In genomic region chr16:57186630-57187507, GRCh38 we compare ENCODE assay signal across 8 cellular contexts. TPM values are rescaled to one million over a fixed set of nuclear protein-coding genes. Genes with fewer than 3 reads are reported as not detected.
DNase-seq lines count a peak whose midpoint lies in the region; ATAC-seq and TF ChIP-seq lines count a peak whose summit lies in the region.

No MANE protein-coding gene starts in this region.

- peaks cover 95% of the 10 kb centered on the region for H3K79me2 ChIP-seq in MM.1S (ENCODE audit: low read length)

- H3K27me3 ChIP-seq in BJ (ENCODE audit: control insufficient read depth, insufficient read depth, low read length) (no peaks in the 10 kb centered on the region), MM.1S (replicated peaks; ENCODE audit: insufficient read depth, low read length) (no peaks in the 10 kb centered on the region), neuronal stem cell (ENCODE audit: control insufficient read depth in 3 of 3, insufficient read depth in 3 of 3, low read depth in 1 of 3, low read length in 3 of 3) (no peaks in the 10 kb centered on the region)

- peak overlapping the region; percentile 35 for H2BK5ac ChIP-seq in neuronal stem cell (ENCODE audit: low read length)

- no peak overlapping the region for H3K14ac ChIP-seq in neuronal stem cell (ENCODE audit: low read length)

- peak overlapping the region; percentile 64 for H2AK5ac ChIP-seq in neuronal stem cell (ENCODE audit: low read depth, low read length)

- peaks cover 10% of the 10 kb centered on the region for H3K79me1 ChIP-seq in neuronal stem cell (ENCODE audit: low read depth, low read length)

- no peak for TF ChIP-seq CTCF in BJ (IDR thresholded peaks at IDR 0.05; ENCODE audit: insufficient read depth, low read depth, low read length)
- no peak; the same call in 1 of the 2 replicates for TF ChIP-seq CTCF in MM.1S (IDR thresholded peaks at IDR 0.05; ENCODE audit: low read length)
- TF ChIP-seq CTCF in fibroblast of the aortic adventitia (IDR thresholded peaks at IDR 0.05; ENCODE audit: insufficient read depth, low read length) = no peak

- H4K91ac ChIP-seq in neuronal stem cell (ENCODE audit: low read depth, low read length, poor library complexity) = no peak overlapping the region

- peak; percentile 11 for ATAC-seq in GM19035 (IDR thresholded peaks at IDR 0.05; ENCODE audit: unreplicated experiment)

- peaks cover 18% of the 10 kb centered on the region for H3K36me3 Mint-ChIP-seq in activated T-helper 1 cell treated with anti-CD3 and anti-CD28 coated beads, Interleukin-12 subunit alpha, Interleukin-12 subunit beta, Interleukin-2, Interleukin-4 antibody, amounts not matched to agents 30 ng/mL and 10 ng/mL and 1 ng/mL, durations not matched to agents 14 hours and 24 hours and 36 hours (ENCODE audit: low read depth)

- H2AFZ ChIP-seq in MM.1S (ENCODE audit: low read length) (peak overlapping the region; percentile 75), neuronal stem cell (ENCODE audit: low read length) (peak overlapping the region; percentile 97)

- peak overlapping the region; percentile 96 for H3K4me3 Mint-ChIP-seq in activated T-helper 1 cell treated with anti-CD3 and anti-CD28 coated beads, Interleukin-12 subunit alpha, Interleukin-12 subunit beta, Interleukin-2, Interleukin-4 antibody, amounts not matched to agents 30 ng/mL and 10 ng/mL and 1 ng/mL, durations not matched to agents 14 hours and 24 hours and 36 hours

- H3K18ac ChIP-seq in neuronal stem cell (ENCODE audit: low read length) = peak overlapping the region; percentile 96

- H3K36me3 ChIP-seq in BJ (ENCODE audit: control insufficient read depth, insufficient read depth, low read length) (no peaks in the 10 kb centered on the region; the same call in 1 of the 2 replicates), MM.1S (replicated peaks; ENCODE audit: insufficient read depth, low read length) (no peaks in the 10 kb centered on the region), neuronal stem cell (replicated peaks in 1 of 2; ENCODE audit: control insufficient read depth in 2 of 2, insufficient read depth in 2 of 2, low read length in 2 of 2) (peaks cover 0 to 17% of the 10 kb centered on the region in 2 donors)

- H3K27me3 Mint-ChIP-seq in activated T-helper 1 cell treated with anti-CD3 and anti-CD28 coated beads, Interleukin-12 subunit alpha, Interleukin-12 subunit beta, Interleukin-2, Interleukin-4 antibody, amounts not matched to agents 30 ng/mL and 10 ng/mL and 1 ng/mL, durations not matched to agents 14 hours and 24 hours and 36 hours (ENCODE audit: insufficient read depth) = no peaks in the 10 kb centered on the region

- H3K9me3 ChIP-seq in MM.1S (replicated peaks; ENCODE audit: insufficient read depth, low read length) (no peaks in the 10 kb centered on the region), neuronal stem cell (replicated peaks in 1 of 2; ENCODE audit: control insufficient read depth in 2 of 2, insufficient read depth in 1 of 2, low read depth in 1 of 2, low read length in 2 of 2) (no peaks in the 10 kb centered on the region)

- H2BK12ac ChIP-seq in neuronal stem cell (ENCODE audit: low read length) = no peak overlapping the region

- H4K8ac ChIP-seq in neuronal stem cell (ENCODE audit: low read depth, low read length) = no peak overlapping the region

- H2BK120ac ChIP-seq in neuronal stem cell (ENCODE audit: low read depth, low read length) = no peak overlapping the region

- peak overlapping the region; percentile 98 for H3K27ac Mint-ChIP-seq in activated T-helper 1 cell treated with anti-CD3 and anti-CD28 coated beads, Interleukin-12 subunit alpha, Interleukin-12 subunit beta, Interleukin-2, Interleukin-4 antibody, amounts not matched to agents 30 ng/mL and 10 ng/mL and 1 ng/mL, durations not matched to agents 14 hours and 24 hours and 36 hours

- POLR2A ChIA-PET in BJ (lab: Charles Lee) = no interaction called here

- no peaks in the 10 kb centered on the region for H3K9me2 ChIP-seq in MM.1S (replicated peaks; ENCODE audit: insufficient read depth, low read length)

- CTCF ChIA-PET in BJ (lab: Yijun Ruan, JAX) = interaction anchor here (0.7 to 1.5 kb wide), 3 partner anchors 46 to 231 kb away, joined by 3 read pairs; no protein-coding TSS in a partner anchor

- H3K27ac ChIP-seq in MM.1S (ENCODE audit: low read length) (peak overlapping the region; percentile 44; the same call in 1 of the 2 replicates), neuronal stem cell (replicated peaks; ENCODE audit: low read length) (peak overlapping the region; percentile 67)

- H3K9ac ChIP-seq in MM.1S (ENCODE audit: low read length) (peak overlapping the region; percentile 75), neuronal stem cell (ENCODE audit: low read depth, low read length, poor library complexity) (peak overlapping the region; percentile 71)

- no peak overlapping the region for H3K4ac ChIP-seq in neuronal stem cell (ENCODE audit: low read length)

- DNase-seq in BJ (ENCODE audit: low read depth) (no peak), MM.1S (peak; percentile 14), fibroblast of the aortic adventitia (ENCODE audit: low read depth) (peak; percentile 43), neuronal stem cell (ENCODE audit: low spot score) (peak; percentile 29), midbrain (lab: John Stamatoyannopoulos, UW) (no peak), NK-92 (lab: John Stamatoyannopoulos, UW; ENCODE audit: unreplicated experiment) (no peak)
- DNase-seq in activated T-helper 1 cell treated with anti-CD3 and anti-CD28 coated beads, Interleukin-12 subunit alpha, Interleukin-12 subunit beta, Interleukin-2, Interleukin-4 antibody, amounts not matched to agents 30 ng/mL and 10 ng/mL and 1 ng/mL, durations not matched to agents 14 hours and 24 hours and 36 hours (ENCODE audit: low spot score) = peak; percentile 17

- H3K4me3 ChIP-seq in BJ (ENCODE audit: low read depth, low read length) (peak overlapping the region; percentile 83), MM.1S (ENCODE audit: low read length) (peak overlapping the region; percentile 97), fibroblast of the aortic adventitia (ENCODE audit: low read depth, low read length) (peak overlapping the region; percentile 97), neuronal stem cell (ENCODE audit: low read length in 2 of 2) (peak overlapping the region; percentile 78 to 100)

- peak overlapping the region; percentile 95 for H3K4me2 ChIP-seq in MM.1S (ENCODE audit: low read depth, low read length)
- H3K4me2 ChIP-seq in neuronal stem cell (ENCODE audit: insufficient read depth, low read length, poor library complexity, severe bottlenecking) = peak overlapping the region; percentile 71

- peaks cover 45% of the 10 kb centered on the region for H3K4me1 Mint-ChIP-seq in activated T-helper 1 cell treated with anti-CD3 and anti-CD28 coated beads, Interleukin-12 subunit alpha, Interleukin-12 subunit beta, Interleukin-2, Interleukin-4 antibody, amounts not matched to agents 30 ng/mL and 10 ng/mL and 1 ng/mL, durations not matched to agents 14 hours and 24 hours and 36 hours (ENCODE audit: low read depth)

- peak overlapping the region; percentile 68 for H2BK15ac ChIP-seq in neuronal stem cell (ENCODE audit: low read length)

- no CpG with 5 or more reads among the region's 31 CpGs for WGBS in neuronal stem cell (ENCODE audit: extremely low coverage in 2 of 2, insufficient read length in 2 of 2, insufficient replicate concordance in 1 of 2), 2 donors

- H3F3A ChIP-seq in MM.1S (ENCODE audit: insufficient read depth, low read length) = peaks cover 11% of the 10 kb centered on the region

- no peak overlapping the region for H3K23ac ChIP-seq in neuronal stem cell (ENCODE audit: low read depth, low read length, poor library complexity)

- no peaks in the 10 kb centered on the region for H3K9me3 Mint-ChIP-seq in activated T-helper 1 cell treated with anti-CD3 and anti-CD28 coated beads, Interleukin-12 subunit alpha, Interleukin-12 subunit beta, Interleukin-2, Interleukin-4 antibody, amounts not matched to agents 30 ng/mL and 10 ng/mL and 1 ng/mL, durations not matched to agents 14 hours and 24 hours and 36 hours

- intact Hi-C loops in activated T-helper 1 cell treated with anti-CD3 and anti-CD28 coated beads, Interleukin-12 subunit alpha, Interleukin-12 subunit beta, Interleukin-2, Interleukin-4 antibody, amounts not matched to agents 30 ng/mL and 10 ng/mL and 1 ng/mL, durations not matched to agents 14 hours and 24 hours and 36 hours (cut with micrococcal nuclease) = loop anchor here (1.0 to 10.0 kb wide), 13 partner anchors 57 to 548 kb away; partner anchors contain the start of genes CCDC102A, CIAPIN1, COQ9 and CPNE2

- H4K20me1 ChIP-seq in MM.1S (ENCODE audit: insufficient read depth, low read length) = no peaks in the 10 kb centered on the region

- peaks cover 9% of the 10 kb centered on the region for H3K4me1 ChIP-seq in MM.1S (ENCODE audit: low read length)
- peaks cover 2 to 16% of the 10 kb centered on the region in 2 donors for H3K4me1 ChIP-seq in neuronal stem cell (ENCODE audit: control insufficient read depth in 2 of 2, insufficient read depth in 1 of 2, low read depth in 1 of 2, low read length in 2 of 2)

RNA-seq across cellular contexts. Expression of gene RSPRY1, which starts 0.7 kb away (rescaled TPM):
- polyA plus RNA-seq in BJ (2011; rRNA removed) = 29.7 and 35.3 TPM in 2 replicates
- polyA minus RNA-seq in BJ (2011; rRNA and poly(A)+ RNA removed) = 51.8 and 79.4 TPM in 2 replicates
- 36.0 and 36.5 TPM in 2 replicates for total RNA-seq in activated T-helper 1 cell treated with anti-CD3 and anti-CD28 coated beads, Interleukin-12 subunit alpha, Interleukin-12 subunit beta, Interleukin-2, Interleukin-4 antibody, amounts not matched to agents 30 ng/mL and 10 ng/mL and 1 ng/mL, durations not matched to agents 14 hours and 24 hours and 36 hours
- total RNA-seq in fibroblast of the aortic adventitia (ENCODE audit: low replicate concordance) = 27.5 and 49.8 TPM in 2 replicates
- polyA plus RNA-seq in neuronal stem cell (2013, experiment 1 of 2) = 50.6 TPM
- 55.6 TPM for polyA plus RNA-seq in neuronal stem cell (2013, experiment 2 of 2)

RNA-seq across cellular contexts. Expression of gene PSME3IP1, which starts 1.0 kb away (rescaled TPM):
- polyA plus RNA-seq in BJ (2011; rRNA removed) = 68.5 and 96.5 TPM in 2 replicates
- 44.1 and 74.7 TPM in 2 replicates for polyA minus RNA-seq in BJ (2011; rRNA and poly(A)+ RNA removed)
- total RNA-seq in activated T-helper 1 cell treated with anti-CD3 and anti-CD28 coated beads, Interleukin-12 subunit alpha, Interleukin-12 subunit beta, Interleukin-2, Interleukin-4 antibody, amounts not matched to agents 30 ng/mL and 10 ng/mL and 1 ng/mL, durations not matched to agents 14 hours and 24 hours and 36 hours = 116 and 124 TPM in 2 replicates
- 61.7 and 71.5 TPM in 2 replicates for total RNA-seq in fibroblast of the aortic adventitia (ENCODE audit: low replicate concordance)
- 113 TPM for polyA plus RNA-seq in neuronal stem cell (2013, experiment 1 of 2)
- polyA plus RNA-seq in neuronal stem cell (2013, experiment 2 of 2) = 110 TPM

RNA-seq across cellular contexts. Expression of gene ARL2BP, which starts 58.2 kb away (rescaled TPM):
- polyA plus RNA-seq in BJ (2011; rRNA removed) = 69.5 and 94.8 TPM in 2 replicates
- polyA minus RNA-seq in BJ (2011; rRNA and poly(A)+ RNA removed) = 32.9 and 49.7 TPM in 2 replicates
- total RNA-seq in activated T-helper 1 cell treated with anti-CD3 and anti-CD28 coated beads, Interleukin-12 subunit alpha, Interleukin-12 subunit beta, Interleukin-2, Interleukin-4 antibody, amounts not matched to agents 30 ng/mL and 10 ng/mL and 1 ng/mL, durations not matched to agents 14 hours and 24 hours and 36 hours = 29.1 and 29.7 TPM in 2 replicates
- 65.3 and 127 TPM in 2 replicates for total RNA-seq in fibroblast of the aortic adventitia (ENCODE audit: low replicate concordance)
- 43.3 TPM for polyA plus RNA-seq in neuronal stem cell (2013, experiment 1 of 2)
- 45.1 TPM for polyA plus RNA-seq in neuronal stem cell (2013, experiment 2 of 2)

Comparison
In these comparisons a context has a peak if more than half of its experiments do, and no peak if none do; other contexts are left out.
1. DNase-seq: peak in MM.1S (single experiment), activated T-helper 1 cell treated with anti-CD3 and anti-CD28 coated beads, Interleukin-12 subunit alpha, Interleukin-12 subunit beta, Interleukin-2, Interleukin-4 antibody, amounts not matched to agents 30 ng/mL and 10 ng/mL and 1 ng/mL, durations not matched to agents 14 hours and 24 hours and 36 hours (single experiment), fibroblast of the aortic adventitia (single experiment) and neuronal stem cell (single experiment); none in BJ (single experiment), midbrain (single experiment) and NK-92 (single experiment).
2. Peak in every context shown above with its lines, with median percentiles within 50 percentile points of each other: H3K4me3 ChIP-seq.